ENCODE assay signal across 21 cellular contexts in the genomic region with DNA sequence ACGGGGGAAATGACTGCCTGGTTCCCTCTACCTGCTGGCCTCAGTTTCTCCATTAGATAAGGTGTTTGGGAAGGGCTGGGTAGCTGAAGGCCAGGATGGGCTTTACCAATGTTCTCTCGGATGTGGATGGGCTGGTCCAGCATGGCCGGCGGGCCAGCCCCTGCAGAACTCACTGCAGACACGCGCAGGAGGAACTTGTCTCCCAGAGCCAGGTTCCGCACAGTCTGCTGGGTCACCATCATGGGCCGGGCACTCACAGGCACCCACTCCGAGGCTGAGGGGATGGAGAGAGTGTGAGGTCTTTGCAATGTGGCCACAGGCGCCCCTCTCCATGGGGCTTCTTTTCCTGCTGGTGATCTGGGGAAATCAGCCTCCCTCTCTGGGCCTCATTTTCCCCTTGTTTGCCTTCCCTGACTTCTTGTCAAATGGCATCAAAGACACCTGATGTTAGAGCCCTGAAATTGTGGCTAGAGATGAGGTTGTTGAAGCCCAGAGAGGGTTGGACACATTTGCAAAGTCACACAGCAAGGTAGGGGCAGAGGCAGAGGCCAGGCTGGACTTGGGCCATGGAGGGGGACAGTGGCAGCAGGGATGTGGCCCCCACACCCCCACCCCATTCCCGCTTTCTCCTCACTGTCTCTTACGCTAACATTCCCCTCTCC. TPM values are rescaled to one million over a fixed set of nuclear protein-coding genes. Genes with fewer than 3 reads are reported as not detected.
"Had no signal": no experiment of that assay in that cellular context is flagged by ENCODE, and none has a peak within 500 bp of the region (broad histone marks: within the 10 kb centered on the region; RNA-seq: fewer than 3 reads in every experiment).

No MANE protein-coding gene starts in this region.

- H3K4me3 Mint-ChIP-seq: activated CD4-positive, alpha-beta memory T cell treated with anti-CD3 and anti-CD28 coated beads, Interleukin-2, amount 10 ng/mL, durations not matched to agents 7 days and 5 days; activated naive CD8-positive, alpha-beta T cell; activated T-cell treated with anti-CD3 and anti-CD28 coated beads, Interleukin-2, amount 50 U/mL, for 24 hours had no signal

- DNase-seq: activated CD4-positive, alpha-beta memory T cell treated with anti-CD3 and anti-CD28 coated beads, Interleukin-2, amount 10 ng/mL, durations not matched to agents 7 days and 5 days; activated T-cell treated with anti-CD3 and anti-CD28 coated beads, Interleukin-2, amount 50 U/mL, for 24 hours; amygdala; body of pancreas; central memory CD4-positive, alpha-beta T cell; colonic mucosa; islet precursor cell; nephron progenitor cell; stimulated activated CD4-positive, alpha-beta T cell treated with anti-CD3 and anti-CD28 coated beads, Interleukin-15, amount 100 ng/mL, for 24 hours; stimulated activated CD4-positive, alpha-beta T cell treated with anti-CD3 and anti-CD28 coated beads, Interleukin-4, amount 100 ng/mL, for 1 hour; T-helper 1 cell; T1000 had no signal

- H3K27me3 ChIP-seq: body of pancreas, colonic mucosa, hepatocyte, ovary had no signal

- H3K27ac Mint-ChIP-seq: activated CD4-positive, alpha-beta memory T cell treated with anti-CD3 and anti-CD28 coated beads, Interleukin-2, amount 10 ng/mL, durations not matched to agents 7 days and 5 days; activated naive CD8-positive, alpha-beta T cell; activated T-cell treated with anti-CD3 and anti-CD28 coated beads, Interleukin-2, amount 50 U/mL, for 24 hours; nephron progenitor cell; stimulated activated naive B cell treated with anti-CD40 and anti-IgM and Interleukin-4, amounts not matched to agents 10 μg/mL and 1 μg/mL and 100 μg/mL, for 72 hours had no signal

- H3K4me1 Mint-ChIP-seq: activated CD4-positive, alpha-beta memory T cell treated with anti-CD3 and anti-CD28 coated beads, Interleukin-2, amount 10 ng/mL, durations not matched to agents 7 days and 5 days had no signal

- H3K4me1 ChIP-seq: colonic mucosa had no signal

- H3K4me3 ChIP-seq: body of pancreas, colonic mucosa, esophagus muscularis mucosa, hepatocyte, ovary, tibial artery had no signal

- H3K9me3 ChIP-seq: body of pancreas, colonic mucosa, esophagus muscularis mucosa, ovary, tibial artery had no signal

- H3K9me3 Mint-ChIP-seq: activated CD4-positive, alpha-beta memory T cell treated with anti-CD3 and anti-CD28 coated beads, Interleukin-2, amount 10 ng/mL, durations not matched to agents 7 days and 5 days; activated T-cell treated with anti-CD3 and anti-CD28 coated beads, Interleukin-2, amount 50 U/mL, for 24 hours; nephron progenitor cell; stimulated activated naive B cell treated with anti-CD40 and anti-IgM and Interleukin-4, amounts not matched to agents 10 μg/mL and 1 μg/mL and 100 μg/mL, for 72 hours had no signal

- H3K27ac ChIP-seq: body of pancreas, colonic mucosa, esophagus muscularis mucosa, hepatocyte, ovary, tibial artery had no signal

- H3K36me3 Mint-ChIP-seq: activated naive CD8-positive, alpha-beta T cell; stimulated activated naive B cell treated with anti-CD40 and anti-IgM and Interleukin-4, amounts not matched to agents 10 μg/mL and 1 μg/mL and 100 μg/mL, for 72 hours had no signal

- H3K27me3 Mint-ChIP-seq: activated CD4-positive, alpha-beta memory T cell treated with anti-CD3 and anti-CD28 coated beads, Interleukin-2, amount 10 ng/mL, durations not matched to agents 7 days and 5 days; activated naive CD8-positive, alpha-beta T cell had no signal

- H3K36me3 ChIP-seq: colonic mucosa, esophagus muscularis mucosa, ovary, tibial artery had no signal

- ATAC-seq: body of pancreas, left lobe of liver had no signal

RNA-seq across cellular contexts. Expression of a gene that starts 1.2 kb away (rescaled TPM):
- total RNA-seq: activated CD4-positive, alpha-beta memory T cell treated with anti-CD3 and anti-CD28 coated beads, Interleukin-2, amount 10 ng/mL, durations not matched to agents 7 days and 5 days; body of pancreas; colonic mucosa; esophagus muscularis mucosa; glomerular endothelial cell; hepatocyte; left lobe of liver; subcutaneous adipose tissue had no signal

RNA-seq across cellular contexts. Expression of a gene that starts 12.0 kb away (rescaled TPM):
- total RNA-seq: activated CD4-positive, alpha-beta memory T cell treated with anti-CD3 and anti-CD28 coated beads, Interleukin-2, amount 10 ng/mL, durations not matched to agents 7 days and 5 days had no signal

RNA-seq across cellular contexts. Expression of a gene that starts 46.9 kb away (rescaled TPM):
- total RNA-seq: glomerular endothelial cell had no signal

RNA-seq across cellular contexts. Expression of a gene that starts 55.0 kb away (rescaled TPM):
- total RNA-seq: glomerular endothelial cell had no signal
